ENCODE assay signal across 1 cellular context in the genomic region with DNA sequence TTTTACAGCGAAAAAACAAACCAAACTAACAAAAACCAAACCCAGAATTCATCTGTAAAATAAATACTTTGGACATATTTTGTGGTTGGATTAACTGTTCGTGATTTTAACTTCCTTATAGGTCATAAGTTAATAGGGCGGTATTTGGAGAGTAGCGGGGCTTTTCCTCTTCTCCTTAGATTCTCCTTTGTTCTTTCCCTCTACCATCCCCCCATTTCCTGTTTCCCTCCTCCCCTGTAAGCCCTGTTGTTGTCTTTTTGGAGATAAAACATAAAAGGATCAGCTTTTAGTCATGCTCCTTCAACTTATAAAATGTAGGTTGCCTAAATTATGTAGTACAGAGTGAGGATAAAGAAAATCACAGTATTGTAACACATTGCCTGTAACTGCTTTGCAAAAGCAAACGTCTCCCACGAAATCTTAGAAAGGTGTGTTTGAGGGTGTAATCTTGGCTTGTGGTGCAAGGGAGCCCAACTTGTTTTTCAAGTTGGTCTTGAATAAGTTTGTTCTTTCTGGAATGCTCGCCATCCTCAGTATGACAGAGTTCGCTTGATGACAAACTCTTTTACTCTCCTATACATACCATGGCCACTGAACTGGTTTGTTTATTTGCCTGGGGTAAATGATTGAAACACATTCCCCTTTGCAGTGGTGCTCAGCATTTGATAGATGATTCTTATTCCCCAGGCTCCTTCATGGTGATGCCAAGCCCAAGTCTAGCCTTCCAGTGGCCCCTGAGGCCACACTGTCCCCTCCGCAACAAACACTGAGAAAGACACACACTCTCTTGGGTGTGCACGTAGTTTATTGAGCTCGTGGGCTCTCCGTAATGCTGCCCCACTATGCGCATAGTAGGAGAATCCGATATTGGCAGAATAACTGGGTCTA.
TF ChIP-seq lines count a peak whose summit lies in the region.

No MANE protein-coding gene starts in this region.

TF ChIP-seq in IMR-90, 13 proteins besides CTCF, POLR2A, EP300 and RAD21:
- TF ChIP-seq CEBPB (IDR thresholded peaks at IDR 0.05; ENCODE audit: low read depth, low read length), result no peak
- TF ChIP-seq NFE2L2 (IDR thresholded peaks at IDR 0.05; ENCODE audit: low read depth, low read length), result no peak
- no peak for TF ChIP-seq RCOR1 (IDR thresholded peaks at IDR 0.05; ENCODE audit: insufficient replicate concordance, low read length)
- TF ChIP-seq, protein P1, sequence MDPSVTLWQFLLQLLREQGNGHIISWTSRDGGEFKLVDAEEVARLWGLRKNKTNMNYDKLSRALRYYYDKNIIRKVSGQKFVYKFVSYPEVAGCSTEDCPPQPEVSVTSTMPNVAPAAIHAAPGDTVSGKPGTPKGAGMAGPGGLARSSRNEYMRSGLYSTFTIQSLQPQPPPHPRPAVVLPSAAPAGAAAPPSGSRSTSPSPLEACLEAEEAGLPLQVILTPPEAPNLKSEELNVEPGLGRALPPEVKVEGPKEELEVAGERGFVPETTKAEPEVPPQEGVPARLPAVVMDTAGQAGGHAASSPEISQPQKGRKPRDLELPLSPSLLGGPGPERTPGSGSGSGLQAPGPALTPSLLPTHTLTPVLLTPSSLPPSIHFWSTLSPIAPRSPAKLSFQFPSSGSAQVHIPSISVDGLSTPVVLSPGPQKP (IDR thresholded peaks at IDR 0.05; ENCODE audit: borderline replicate concordance, low read depth, low read length), result no peak
- TF ChIP-seq USF2 (IDR thresholded peaks at IDR 0.05; ENCODE audit: low read depth, low read length), result no peak
- no peak for TF ChIP-seq BHLHE40 (IDR thresholded peaks at IDR 0.05; ENCODE audit: low read depth, low read length)
- TF ChIP-seq FOS (IDR thresholded peaks at IDR 0.05; ENCODE audit: low read depth, low read length), result no peak
- TF ChIP-seq RFX5 (IDR thresholded peaks at IDR 0.05; ENCODE audit: low read depth, low read length), result no peak
- no peak for TF ChIP-seq CHD1 (IDR thresholded peaks at IDR 0.05; ENCODE audit: low read depth, low read length)
- no peak for TF ChIP-seq SMC3 (IDR thresholded peaks at IDR 0.05; ENCODE audit: low read depth, low read length)
- no peak for TF ChIP-seq MAZ (IDR thresholded peaks at IDR 0.05; ENCODE audit: borderline replicate concordance, low read depth, low read length)
- TF ChIP-seq MXI1 (IDR thresholded peaks at IDR 0.05; ENCODE audit: borderline replicate concordance, low read depth, low read length), result no peak
- no peak for TF ChIP-seq MAFK (IDR thresholded peaks at IDR 0.05; ENCODE audit: low read depth, low read length)
